Comparison of ENCODE assay signal across 8 cellular contexts in the genomic region with DNA sequence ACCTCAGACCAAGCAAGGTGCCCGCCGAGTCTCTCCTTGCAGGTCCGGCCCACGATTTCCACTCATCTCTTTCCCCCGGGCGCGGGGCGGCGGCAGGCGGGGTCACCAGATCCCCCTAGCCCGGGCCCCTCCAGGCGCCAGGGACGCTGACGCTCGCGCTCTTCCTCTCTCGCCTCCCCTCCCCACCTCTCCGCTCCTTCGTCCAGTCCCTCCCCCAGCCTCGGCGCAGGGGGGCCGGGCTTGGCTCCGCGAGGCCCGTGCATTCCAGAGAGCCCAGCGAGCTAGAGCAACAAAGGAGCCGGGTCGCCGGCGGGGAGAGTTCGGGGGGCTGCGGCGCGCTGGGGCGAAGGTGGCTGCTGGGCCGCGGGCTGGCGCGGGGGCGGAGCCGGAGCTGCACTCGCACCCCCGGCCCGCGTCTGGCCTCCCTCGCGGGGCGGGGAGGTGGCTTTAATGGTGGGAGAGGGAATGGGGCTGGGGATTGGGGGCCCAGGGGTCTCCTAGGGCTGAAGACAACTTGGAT. TPM values are rescaled to one million over a fixed set of nuclear protein-coding genes. Genes with fewer than 3 reads are reported as not detected.
DNase-seq lines count a peak whose midpoint lies in the region; ATAC-seq lines count a peak whose summit lies in the region.

A gene (plus strand): TSS at position 262 of the 520 bp plus-strand sequence. CDS start 519 bp downstream, outside the sequence.

- intact Hi-C loops in right cardiac atrium (cut with DNase I): no loop called here

- under 1% methylated on average over 48 of the region's 48 CpGs for WGBS in HUES64
- under 1% methylated on average over 47 of the region's 48 CpGs for WGBS in right cardiac atrium

- peaks cover 39% of the 10 kb centered on the region for H3K27me3 Mint-ChIP-seq in activated naive CD8-positive, alpha-beta T cell treated with anti-CD3 and anti-CD28 coated beads for 36 hours

- H3K27ac Mint-ChIP-seq in activated naive CD8-positive, alpha-beta T cell treated with anti-CD3 and anti-CD28 coated beads for 36 hours: no peak within 1 kb of the TSS

- H3K4me3 Mint-ChIP-seq in activated naive CD8-positive, alpha-beta T cell treated with anti-CD3 and anti-CD28 coated beads for 36 hours: peak within 1 kb of the TSS; percentile 73

- H3K27me3 ChIP-seq in HUES64 (ENCODE audit: insufficient read depth, low read length): peaks cover 20% of the 10 kb centered on the region
- H3K27me3 ChIP-seq in right cardiac atrium (ENCODE audit: control insufficient read depth, insufficient read depth): no peaks in the 10 kb centered on the region
- H3K27me3 ChIP-seq in rectal smooth muscle tissue (ENCODE audit: control insufficient read depth, insufficient read depth, low read length): no peaks in the 10 kb centered on the region

- ATAC-seq in right cardiac atrium (peak; percentile 85 to 91), GM21737 (IDR thresholded peaks at IDR 0.05; ENCODE audit: unreplicated experiment) (no peak)

- H3K9ac ChIP-seq in HUES64 (ENCODE audit: low read depth, low read length) (peak within 1 kb of the TSS; percentile 93), rectal smooth muscle tissue (ENCODE audit: low read length) (peak within 1 kb of the TSS; percentile 14)

- H3K36me3 ChIP-seq in HUES64 (ENCODE audit: insufficient read depth, low read length): peaks cover 11% of the 10 kb centered on the region; the same call in 1 of the 2 replicates
- no peaks in the 10 kb centered on the region for H3K36me3 ChIP-seq in rectal smooth muscle tissue (ENCODE audit: control insufficient read depth, insufficient read depth, low read length)

- peaks cover 8% of the 10 kb centered on the region for H3K4me1 Mint-ChIP-seq in activated naive CD8-positive, alpha-beta T cell treated with anti-CD3 and anti-CD28 coated beads for 36 hours

- peak; percentile 36 for DNase-seq in ELR (ENCODE audit: low read depth)
- DNase-seq in activated naive CD8-positive, alpha-beta T cell treated with anti-CD3 and anti-CD28 coated beads for 36 hours: peak; percentile 31
- peak; percentile 42 to 87 (median 84) for DNase-seq in right cardiac atrium
- DNase-seq in NCI-H187 (lab: John Stamatoyannopoulos, UW): no peak
- no peak for DNase-seq in activated effector memory CD4-positive, alpha-beta T cell treated with anti-CD3 and anti-CD28 coated beads, Interleukin-2, amount 50 U/mL, for 16 hours

- no peaks in the 10 kb centered on the region for H3K9me3 Mint-ChIP-seq in activated naive CD8-positive, alpha-beta T cell treated with anti-CD3 and anti-CD28 coated beads for 36 hours

- H3K27ac ChIP-seq in HUES64 (ENCODE audit: low read depth, low read length) (peak within 1 kb of the TSS; percentile 88), right cardiac atrium (ENCODE audit: low read length) (no peak within 1 kb of the TSS), rectal smooth muscle tissue (ENCODE audit: low read depth, low read length) (no peak within 1 kb of the TSS)

- peak within 1 kb of the TSS; percentile 90 for H3K4me3 ChIP-seq in HUES64 (ENCODE audit: low read length)
- H3K4me3 ChIP-seq in right cardiac atrium (ENCODE audit: low read length): peak within 1 kb of the TSS; percentile 73
- H3K4me3 ChIP-seq in rectal smooth muscle tissue (ENCODE audit: low read length): peak within 1 kb of the TSS; percentile 70

- no peaks in the 10 kb centered on the region for H3K9me3 ChIP-seq in HUES64 (ENCODE audit: insufficient read depth, low read depth, low read length)
- no peaks in the 10 kb centered on the region for H3K9me3 ChIP-seq in right cardiac atrium (ENCODE audit: control insufficient read depth, low read length)

- peaks cover 16% of the 10 kb centered on the region for H3K4me1 ChIP-seq in HUES64 (ENCODE audit: insufficient read depth, low read length)
- H3K4me1 ChIP-seq in right cardiac atrium (ENCODE audit: control insufficient read depth, insufficient read depth, low read length): peaks cover 2% of the 10 kb centered on the region
- no peaks in the 10 kb centered on the region for H3K4me1 ChIP-seq in rectal smooth muscle tissue (ENCODE audit: control insufficient read depth, insufficient read depth, low read length)

- no peaks in the 10 kb centered on the region for H3K36me3 Mint-ChIP-seq in activated naive CD8-positive, alpha-beta T cell treated with anti-CD3 and anti-CD28 coated beads for 36 hours

RNA-seq across cellular contexts. Expression of the gene that starts here (rescaled TPM):
- 49.2 TPM for polyA plus RNA-seq in HUES64 (2013, experiment 1 of 2)
- 49.8 TPM for polyA plus RNA-seq in HUES64 (2013, experiment 2 of 2)
- total RNA-seq in activated naive CD8-positive, alpha-beta T cell treated with anti-CD3 and anti-CD28 coated beads for 36 hours: 1 to 10 TPM; 1.7 to 1.9 TPM
- 10 to 100 TPM in 2 of 4 donors, 1 to 10 TPM in 2; 8.3 to 12.6 (median 9.6) TPM for total RNA-seq in right cardiac atrium
- polyA plus RNA-seq in right cardiac atrium: 4.9 TPM

Comparison
In these comparisons a context has a peak if more than half of its experiments do, and no peak if none do; other contexts are left out.
1. DNase-seq: peak in ELR (single experiment), activated naive CD8-positive, alpha-beta T cell treated with anti-CD3 and anti-CD28 coated beads for 36 hours (single experiment) and right cardiac atrium (3 of 3); none in NCI-H187 (0 of 2) and activated effector memory CD4-positive, alpha-beta T cell treated with anti-CD3 and anti-CD28 coated beads, Interleukin-2, amount 50 U/mL, for 16 hours (single experiment).
2. Peak in every context shown above with its lines, with median percentiles within 50 percentile points of each other: H3K4me3 ChIP-seq.